20 cellular contexts compared by ENCODE assay signal in genomic region chr17:3851461-3852100, GRCh38.
"Had no signal": no experiment of that assay in that cellular context is flagged by ENCODE, and none has a peak within 500 bp of the region (broad histone marks: within the 10 kb centered on the region; RNA-seq: fewer than 3 reads in every experiment).

No MANE protein-coding gene starts in this region.

- DNase-seq: effector memory CD8-positive, alpha-beta T cell; glutamatergic neuron; islet precursor cell; mammary epithelial cell; natural killer cell; occipital lobe; psoas muscle; retina; right lobe of liver; stimulated activated CD4-positive, alpha-beta T cell treated with anti-CD3 and anti-CD28 coated beads, Interleukin-2, amount 100 ng/mL, for 24 hours; stimulated activated CD4-positive, alpha-beta T cell treated with anti-CD3 and anti-CD28 coated beads, Interleukin-4, amount 100 ng/mL, for 4 hours; stimulated activated naive B cell treated with anti-CD40 and anti-IgM and Interleukin-4, amounts not matched to agents 10 μg/mL and 1 μg/mL and 100 μg/mL, for 72 hours; stimulated activated naive CD8-positive, alpha-beta T cell treated with anti-CD3 and anti-CD28 coated beads, Interleukin-15, amount 100 ng/mL, for 72 hours; transverse colon had no signal

- H3K27ac ChIP-seq: epithelial cell of prostate, esophagus muscularis mucosa, gastroesophageal sphincter, parathyroid adenoma, psoas muscle, right lobe of liver, thoracic aorta, transverse colon had no signal

- H3K4me3 ChIP-seq: esophagus muscularis mucosa, gastroesophageal sphincter, psoas muscle, right lobe of liver, thoracic aorta, transverse colon had no signal

- H3K4me1 ChIP-seq: parathyroid adenoma, psoas muscle, right lobe of liver had no signal

- H3K9me3 ChIP-seq: esophagus muscularis mucosa, gastroesophageal sphincter, psoas muscle, right lobe of liver, thoracic aorta, transverse colon had no signal

- H3K79me2 ChIP-seq: parathyroid adenoma had no signal

- H3K36me3 ChIP-seq: esophagus muscularis mucosa, gastroesophageal sphincter, right lobe of liver, thoracic aorta, transverse colon had no signal

- H2AFZ ChIP-seq: parathyroid adenoma had no signal

- H3K27me3 ChIP-seq: esophagus muscularis mucosa, gastroesophageal sphincter, right lobe of liver, transverse colon had no signal

- ATAC-seq: effector memory CD8-positive, alpha-beta T cell; gastroesophageal sphincter; left lobe of liver; natural killer cell; psoas muscle; stimulated activated naive B cell treated with anti-CD40 and anti-IgM and Interleukin-4, amounts not matched to agents 10 μg/mL and 1 μg/mL and 100 μg/mL, for 72 hours; stimulated activated naive CD8-positive, alpha-beta T cell treated with anti-CD3 and anti-CD28 coated beads, Interleukin-15, amount 100 ng/mL, for 72 hours had no signal
